In the genomic region with DNA sequence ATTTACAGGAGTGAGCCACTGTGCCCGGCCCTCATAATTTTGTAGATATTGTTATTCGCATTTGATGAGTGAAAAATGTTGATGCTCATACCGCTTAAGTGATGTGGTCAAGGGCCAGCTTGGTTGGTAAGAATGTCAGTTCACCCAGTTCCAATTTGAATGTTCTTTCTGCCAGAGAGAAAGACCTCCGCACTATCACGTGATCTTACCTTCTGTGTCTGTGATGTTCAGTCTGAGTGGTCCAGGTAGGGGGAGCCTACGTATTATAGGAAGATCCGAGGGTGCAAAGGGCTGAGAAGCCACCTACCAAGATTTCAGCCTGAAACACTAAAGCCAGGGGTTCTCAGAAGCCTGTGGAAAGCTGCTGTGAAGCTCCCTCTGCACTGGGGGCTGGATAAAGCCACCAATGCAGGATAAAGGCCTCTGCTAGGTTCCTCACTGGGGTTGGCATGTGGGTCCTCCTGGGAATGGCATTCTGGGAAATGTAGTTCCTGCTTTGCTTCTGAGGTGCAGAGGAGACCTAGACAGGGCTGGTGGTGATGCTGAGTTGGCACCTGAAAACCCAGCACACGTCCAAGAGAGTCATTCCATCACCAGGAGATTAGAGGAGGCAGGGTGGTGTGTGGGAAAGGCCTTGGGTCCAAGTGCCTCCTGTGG, we compare ENCODE assay signal across 1 cellular context.
TF ChIP-seq lines count a peak whose summit lies in the region.

No MANE protein-coding gene starts in this region.

TF ChIP-seq in IMR-90, 13 proteins besides CTCF, POLR2A, EP300 and RAD21 (continued from another document):
- TF ChIP-seq, protein P1, sequence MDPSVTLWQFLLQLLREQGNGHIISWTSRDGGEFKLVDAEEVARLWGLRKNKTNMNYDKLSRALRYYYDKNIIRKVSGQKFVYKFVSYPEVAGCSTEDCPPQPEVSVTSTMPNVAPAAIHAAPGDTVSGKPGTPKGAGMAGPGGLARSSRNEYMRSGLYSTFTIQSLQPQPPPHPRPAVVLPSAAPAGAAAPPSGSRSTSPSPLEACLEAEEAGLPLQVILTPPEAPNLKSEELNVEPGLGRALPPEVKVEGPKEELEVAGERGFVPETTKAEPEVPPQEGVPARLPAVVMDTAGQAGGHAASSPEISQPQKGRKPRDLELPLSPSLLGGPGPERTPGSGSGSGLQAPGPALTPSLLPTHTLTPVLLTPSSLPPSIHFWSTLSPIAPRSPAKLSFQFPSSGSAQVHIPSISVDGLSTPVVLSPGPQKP (IDR thresholded peaks at IDR 0.05; ENCODE audit: borderline replicate concordance, low read depth, low read length) = no peak
- TF ChIP-seq SMC3 (IDR thresholded peaks at IDR 0.05; ENCODE audit: low read depth, low read length) (no peak), MXI1 (IDR thresholded peaks at IDR 0.05; ENCODE audit: borderline replicate concordance, low read depth, low read length) (no peak)
TF ChIP-seq in IMR-90: peak in this region for 0.
